Comparison of ENCODE assay signal across 10 cellular contexts in genomic region chr16:87436225-87437172, GRCh38. TPM values are rescaled to one million over a fixed set of nuclear protein-coding genes. Genes with fewer than 3 reads are reported as not detected.
A peak's percentile ranks its signal among the peaks of the same experiment; 100 is the strongest.
DNase-seq lines count a peak whose midpoint lies in the region; ATAC-seq and TF ChIP-seq lines count a peak whose summit lies in the region.
"Had no signal": no experiment of that assay in that cellular context is flagged by ENCODE, and none has a peak within 500 bp of the region (broad histone marks: within the 10 kb centered on the region; RNA-seq: fewer than 3 reads in every experiment).

No MANE protein-coding gene starts in this region.

- peak; percentile 11 to 72 (median 60) for ATAC-seq in T-cell (replicated peaks in 1 of 4)
- ATAC-seq in psoas muscle: peak in 2 of 4 donors; percentile 23
- ATAC-seq in GM19324 (IDR thresholded peaks at IDR 0.05; ENCODE audit: low FRiP score, unreplicated experiment): no peak
- no peak for ATAC-seq in GM21515 (IDR thresholded peaks at IDR 0.05; ENCODE audit: unreplicated experiment)

- no peaks in the 10 kb centered on the region for H3K27me3 Mint-ChIP-seq in T-cell

- no peaks in the 10 kb centered on the region for H3K9me3 ChIP-seq in psoas muscle
- H3K9me3 ChIP-seq: mucosa of descending colon had no signal

- POLR2A ChIA-PET in T-cell (lab: Charles Lee): interaction anchor here in 1 of 2 donors (0.7 kb wide), 1 partner anchor 7 kb away, joined by 10 read pairs; no protein-coding TSS in a partner anchor

- H3K9me3 Mint-ChIP-seq in T-cell: no peaks in the 10 kb centered on the region

- H3K4me3 Mint-ChIP-seq in T-cell: peak overlapping the region; percentile 47 to 64 (median 64)

- peaks cover 28 to 31% (median 30%) of the 10 kb centered on the region in 3 donors for H3K4me1 Mint-ChIP-seq in T-cell

- peak overlapping the region in 1 of 2 donors; percentile 35 for H3K27ac Mint-ChIP-seq in T-cell

- H3K4me1 ChIP-seq in psoas muscle: peaks cover 18% of the 10 kb centered on the region

- peaks cover 0 to 9% of the 10 kb centered on the region in 2 donors for H3K36me3 ChIP-seq in psoas muscle (ENCODE audit: insufficient read depth in 1 of 2, low read depth in 1 of 2)

- CTCF ChIA-PET in T-cell (lab: Charles Lee): interaction anchor here in 1 of 2 donors (1.5 kb wide), 1 partner anchor 43 kb away, joined by 3 read pairs; no protein-coding TSS in a partner anchor

- H3K27me3 ChIP-seq in psoas muscle (ENCODE audit: insufficient read depth in 3 of 3, low read length in 2 of 3): no peaks in the 10 kb centered on the region

- H3K27ac ChIP-seq in psoas muscle: peak overlapping the region; percentile 41

- DNase-seq in AG10803 (ENCODE audit: low read depth): peak; percentile 34
- peak in 1 of 34 experiments; percentile 9 for DNase-seq in T-cell
- DNase-seq in fibroblast of pulmonary artery (ENCODE audit: low read depth): peak; percentile 63
- peak; percentile 32 to 35 for DNase-seq in psoas muscle
- no peak for DNase-seq in SHP77 treated with DMSO at 0.1 percent for 48 hours (lab: John Stamatoyannopoulos, UW)
- no peak for DNase-seq in DMS79 treated with DMSO at 0.1 percent for 48 hours (lab: John Stamatoyannopoulos, UW)
- DNase-seq: NCI-H510A treated with DMSO at 0.1 percent for 48 hours had no signal

- intact Hi-C loops in psoas muscle (cut with DNase I): no loop called here

- no peak for TF ChIP-seq CTCF in AG10803 (conservative IDR thresholded peaks at IDR 0.05; ENCODE audit: low read length)
- TF ChIP-seq CTCF in fibroblast of pulmonary artery (IDR thresholded peaks at IDR 0.05; ENCODE audit: low read length, missing control alignments): no peak
- TF ChIP-seq CTCF in psoas muscle (IDR thresholded peaks at IDR 0.05): no peak

- H3K36me3 Mint-ChIP-seq in T-cell: peaks cover 11% of the 10 kb centered on the region

- H3K4me3 ChIP-seq in AG10803 (ENCODE audit: low read length): peak overlapping the region; percentile 35
- peak overlapping the region; percentile 41 for H3K4me3 ChIP-seq in fibroblast of pulmonary artery (replicated peaks; ENCODE audit: low read depth, low read length)
- peak overlapping the region; percentile 30 for H3K4me3 ChIP-seq in psoas muscle
- H3K4me3 ChIP-seq: mucosa of descending colon had no signal

- 61 to 64% (median 63%) methylated on average over 26 to 29 of the region's 29 CpGs for WGBS in psoas muscle, 3 donors

RNA-seq across cellular contexts. Expression of gene MAP1LC3B, which starts 44.4 kb away (rescaled TPM):
- total RNA-seq in T-cell: 10 to 100 TPM; 51.3 to 90.4 (median 53.3) TPM
- 100 to 1,000 TPM; 117 to 189 (median 142) TPM for total RNA-seq in psoas muscle
- 100 to 1,000 TPM; 114 to 189 (median 158) TPM for polyA plus RNA-seq in psoas muscle

RNA-seq across cellular contexts. Expression of gene FBXO31, which starts 52.9 kb away (rescaled TPM):
- total RNA-seq in T-cell (10 to 100 TPM; 34.7 to 67.2 (median 55.6) TPM), psoas muscle (100 to 1,000 TPM in 1 of 4 donors, 10 to 100 TPM in 3; 88.1 to 103 (median 98.5) TPM)
- polyA plus RNA-seq in psoas muscle: 10 to 100 TPM; 26.3 to 95.3 (median 48.0) TPM

RNA-seq across cellular contexts. Expression of gene ZCCHC14, which starts 56.3 kb away (rescaled TPM):
- total RNA-seq in T-cell (10 to 100 TPM; 23.7 to 32.6 (median 27.3) TPM), psoas muscle (10 to 100 TPM; 14.6 to 17.3 (median 15.8) TPM)
- polyA plus RNA-seq in psoas muscle: 10 to 100 TPM in 1 of 3 donors, 1 to 10 TPM in 2; 5.8 to 12.1 (median 6.0) TPM

Comparison
In these comparisons a context has a peak if more than half of its experiments do, and no peak if none do; other contexts are left out.
1. DNase-seq: peak in AG10803 (single experiment), fibroblast of pulmonary artery (single experiment) and psoas muscle (2 of 2); none in SHP77 treated with DMSO at 0.1 percent for 48 hours (single experiment) and DMS79 treated with DMSO at 0.1 percent for 48 hours (single experiment).
2. ATAC-seq: peak in T-cell (4 of 4); none in GM19324 (single experiment) and GM21515 (single experiment).
3. Peak in every context shown above with its lines, with median percentiles within 50 percentile points of each other: H3K4me3 ChIP-seq.